Comparison of ENCODE assay signal across 16 cellular contexts in the genomic region with DNA sequence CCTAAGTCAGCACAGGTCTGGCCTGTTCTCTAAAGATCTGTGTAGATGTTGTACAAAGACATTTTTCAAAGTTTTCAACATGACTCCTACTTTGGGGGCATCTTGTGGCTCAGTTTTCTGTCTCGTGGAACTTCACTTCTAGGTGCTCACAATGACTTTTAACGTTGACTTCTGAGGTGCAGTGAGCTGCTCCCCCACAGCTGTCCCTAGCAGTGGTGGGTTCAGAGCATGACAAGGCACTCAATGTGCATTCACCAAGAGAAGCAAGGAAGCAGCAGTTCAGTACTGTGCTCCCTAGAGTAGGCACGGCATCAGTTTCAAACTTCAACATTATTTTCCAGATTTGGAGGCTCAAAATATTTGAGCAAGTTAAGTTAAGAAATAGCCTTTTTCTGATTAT. TPM values are rescaled to one million over a fixed set of nuclear protein-coding genes. Genes with fewer than 3 reads are reported as not detected.
A peak's percentile ranks its signal among the peaks of the same experiment; 100 is the strongest.
DNase-seq lines count a peak whose midpoint lies in the region; ATAC-seq, FAIRE-seq and TF ChIP-seq lines count a peak whose summit lies in the region.
"Had no signal": no experiment of that assay in that cellular context is flagged by ENCODE, and none has a peak within 500 bp of the region (broad histone marks: within the 10 kb centered on the region; RNA-seq: fewer than 3 reads in every experiment).

No MANE protein-coding gene starts in this region.

- H3K4me1 ChIP-seq in GM12878 (ENCODE audit: control insufficient read depth, insufficient read depth, low read length) (peaks cover 76% of the 10 kb centered on the region), thymus (ENCODE audit: control insufficient read depth, insufficient read depth, low read length) (no peaks in the 10 kb centered on the region)

- RAD21 ChIA-PET in GM12878 (lab: Charles Lee; ENCODE audit: unreplicated experiment): interaction anchor here (0.7 to 4.0 kb wide), 5 partner anchors 15 to 83 kb away, joined by 3 to 17 read pairs (median 7); no protein-coding TSS in a partner anchor

- H3K4me3 ChIP-seq in NB4 (ENCODE audit: low read depth, low read length) (no peak overlapping the region), GM12878 (no peak overlapping the region; the same call in 1 of the 2 replicates), thymus (ENCODE audit: low read length) (no peak overlapping the region)
- H3K4me3 ChIP-seq: SJCRH30 had no signal

- FAIRE-seq in GM12878 (lab: Jason Lieb, UNC) (no peak), H54 (lab: Jason Lieb, UNC) (no peak)
- FAIRE-seq: bronchial epithelial cell, TTC549 had no signal

- no peaks in the 10 kb centered on the region for H3K27me3 Mint-ChIP-seq in activated naive CD4-positive, alpha-beta T cell treated with anti-CD3 and anti-CD28 coated beads, Interleukin-2, amount 50 U/mL, for 24 hours

- in situ Hi-C loops in GM12878 (cut with MboI): loop anchor here (5.0 kb wide), 1 partner anchor 74 kb away; no protein-coding TSS in a partner anchor

- WGBS in GM12878 (ENCODE audit: insufficient coverage, insufficient replicate concordance, low lambda C conversion rate, missing lambda C conversion rate): 30% methylated on average over 3 of the region's 3 CpGs
- 91% methylated on average over 3 of the region's 3 CpGs for WGBS in thymus

- ATAC-seq in GM12878 (peak; percentile 31), HG03520 (IDR thresholded peaks at IDR 0.05; ENCODE audit: unreplicated experiment) (no peak), GM21737 (IDR thresholded peaks at IDR 0.05; ENCODE audit: unreplicated experiment) (no peak)

- peak overlapping the region; percentile 3; the same call in 1 of the 2 replicates for H3K4me2 ChIP-seq in GM12878 (ENCODE audit: control insufficient read depth, insufficient read depth)

- H3K9ac ChIP-seq in GM12878 (ENCODE audit: control insufficient read depth, insufficient read depth, low read length): no peak overlapping the region
- H3K9ac ChIP-seq: parathyroid adenoma had no signal

- peak overlapping the region; percentile 96 for H3K27ac Mint-ChIP-seq in activated naive CD4-positive, alpha-beta T cell treated with anti-CD3 and anti-CD28 coated beads, Interleukin-2, amount 50 U/mL, for 24 hours

- SMC1A ChIA-PET in GM12878 (lab: Charles Lee; ENCODE audit: uncharacterized antibody, unreplicated experiment): interaction anchor here (1.0 to 26.7 kb wide), 6 partner anchors 10 to 58 kb away, joined by 3 to 583 read pairs (median 5); no protein-coding TSS in a partner anchor

- H3K36me3 Mint-ChIP-seq in activated naive CD4-positive, alpha-beta T cell treated with anti-CD3 and anti-CD28 coated beads, Interleukin-2, amount 50 U/mL, for 24 hours: peaks cover 35% of the 10 kb centered on the region

- peaks cover 56% of the 10 kb centered on the region for H3K79me2 ChIP-seq in GM12878 (ENCODE audit: control insufficient read depth, insufficient read depth, low read length)
- H3K79me2 ChIP-seq: parathyroid adenoma had no signal

- peaks cover 2% of the 10 kb centered on the region; the same call in 1 of the 2 replicates for H4K20me1 ChIP-seq in GM12878 (ENCODE audit: control insufficient read depth, insufficient read depth)

- H3K27ac ChIP-seq in GM12878 (ENCODE audit: control insufficient read depth, insufficient read depth) (peak overlapping the region; percentile 64), thymus (ENCODE audit: low read depth) (peak overlapping the region; percentile 19)
- H3K27ac ChIP-seq: parathyroid adenoma, SJCRH30 had no signal

- no peak for TF ChIP-seq RAD21 in GM12878 (IDR thresholded peaks at IDR 0.05; ENCODE audit: insufficient read depth, low read depth, low read length)

- no peak for TF ChIP-seq EP300 in GM12878 (IDR thresholded peaks at IDR 0.05; ENCODE audit: borderline replicate concordance in 1 of 2, control insufficient read depth in 1 of 2, low read depth in 2 of 2, low read length in 2 of 2)

- DNase-seq in activated naive CD4-positive, alpha-beta T cell treated with Interleukin-2 at 50 U/mL for 16 hours: no peak
- peak; percentile 52 for DNase-seq in NB4 (ENCODE audit: low read depth)
- DNase-seq in GM12878 (ENCODE audit: low read depth, low spot score): no peak
- DNase-seq in H54 (ENCODE audit: insufficient read length, low spot score): no peak
- DNase-seq: effector CD8-positive, alpha-beta T cell; foreskin fibroblast; midbrain; NK-92 treated with Interleukin-12 subunit alpha and Interleukin-12 subunit beta, amount 100 ng/mL, for 24 hours; SJCRH30 had no signal

- H3K36me3 ChIP-seq in GM12878 (ENCODE audit: control insufficient read depth in 2 of 2, insufficient read depth in 2 of 2, low read length in 1 of 2): peaks cover 7 to 14% of the 10 kb centered on the region in 2 experiments
- peaks cover 11% of the 10 kb centered on the region for H3K36me3 ChIP-seq in thymus (ENCODE audit: control insufficient read depth, insufficient read depth)

- TF ChIP-seq POLR2A in NB4 (IDR thresholded peaks at IDR 0.05; ENCODE audit: extremely low read depth, insufficient read length) (no peak), GM12878 (IDR thresholded peaks at IDR 0.05; ENCODE audit: low read depth, low read length) (peak; percentile 43), H54 (IDR thresholded peaks at IDR 0.05; ENCODE audit: low read depth, low read length) (no peak)

- H3K9me3 ChIP-seq in GM12878 (replicated peaks; ENCODE audit: control insufficient read depth, insufficient read depth, low read length) (no peaks in the 10 kb centered on the region), thymus (ENCODE audit: control insufficient read depth) (no peaks in the 10 kb centered on the region)
- H3K9me3 ChIP-seq: SJCRH30 had no signal

- peaks cover 87% of the 10 kb centered on the region for H3K4me1 Mint-ChIP-seq in activated naive CD4-positive, alpha-beta T cell treated with anti-CD3 and anti-CD28 coated beads, Interleukin-2, amount 50 U/mL, for 24 hours

- CTCF ChIA-PET in GM12878 (lab: Yijun Ruan, JAX): interaction anchor here (1.0 to 2.8 kb wide), 2 partner anchors 8 to 10 kb away, joined by 3 to 9 read pairs; no protein-coding TSS in a partner anchor

- no peaks in the 10 kb centered on the region for H3K9me3 Mint-ChIP-seq in activated naive CD4-positive, alpha-beta T cell treated with anti-CD3 and anti-CD28 coated beads, Interleukin-2, amount 50 U/mL, for 24 hours

- intact Hi-C loops in GM12878 (cut with micrococcal nuclease; ENCODE audit: unreplicated experiment): loop anchor here (2.0 to 5.0 kb wide), 4 partner anchors 29 to 324 kb away; a partner anchor contains a TSS

- BruUV-seq in GM12878 (replicated peaks; lab: Mats Ljungman, UMichigan): no TSS peak

- POLR2A ChIA-PET in GM12878 (lab: Charles Lee): interaction anchor here (0.6 to 1.4 kb wide), 3 partner anchors 38 to 315 kb away, joined by 3 to 7 read pairs (median 4); no protein-coding TSS in a partner anchor

- no peak for TF ChIP-seq CTCF in NB4 (IDR thresholded peaks at IDR 0.05; ENCODE audit: low read depth, low read length)
- no peak for TF ChIP-seq CTCF in GM12878 (IDR thresholded peaks at IDR 0.05 in 2 of 3, conservative IDR thresholded peaks at IDR 0.05 in 1 of 3; ENCODE audit: control insufficient read depth in 2 of 3, extremely low read depth in 1 of 3, insufficient read depth in 1 of 3, low read depth in 3 of 3, low read length in 3 of 3)

- H3K27me3 ChIP-seq in GM12878 (replicated peaks in 1 of 2; ENCODE audit: control insufficient read depth in 2 of 2, insufficient read depth in 2 of 2, low read length in 1 of 2) (no peaks in the 10 kb centered on the region), thymus (ENCODE audit: control insufficient read depth, insufficient read depth) (no peaks in the 10 kb centered on the region)
- H3K27me3 ChIP-seq: SJCRH30 had no signal

- no peak overlapping the region for H2AFZ ChIP-seq in GM12878 (ENCODE audit: control insufficient read depth, low read depth, low read length)
- H2AFZ ChIP-seq: parathyroid adenoma had no signal

- peak overlapping the region; percentile 69 for H3K4me3 Mint-ChIP-seq in activated naive CD4-positive, alpha-beta T cell treated with anti-CD3 and anti-CD28 coated beads, Interleukin-2, amount 50 U/mL, for 24 hours

TF ChIP-seq in GM12878, 131 proteins besides CTCF, POLR2A, EP300 and RAD21 (continues in another document):
- TF ChIP-seq TCF3 (IDR thresholded peaks at IDR 0.05; ENCODE audit: borderline replicate concordance, insufficient read depth, low read depth, low read length): no peak

RNA-seq across cellular contexts. Expression of a gene that starts 40.4 kb away (rescaled TPM):
- 75.1 and 80.9 TPM in 2 replicates for total RNA-seq in GM12878 (2013; cell fraction: nucleolus; rRNA removed)
- total RNA-seq in GM12878 (2014; rRNA removed): 140 and 157 TPM in 2 replicates
- 178 and 183 TPM in 2 replicates for total RNA-seq in GM12878 (2014; rRNA removed; fragmentation: Illumina TruSeq; extraction: Trizol)
- 116 and 124 TPM in 2 replicates for total RNA-seq in GM12878 (2021)
- polyA plus RNA-seq in GM12878 (2011; ENCODE audit: low read depth): 51.5 TPM
- polyA plus RNA-seq in GM12878 (2011; rRNA removed): 169 and 264 TPM in 2 replicates
- 66.2 and 70.2 TPM in 2 replicates for polyA plus RNA-seq in GM12878 (2011; cell fraction: cytosol; rRNA removed)
- 51.6 and 57.2 TPM in 2 replicates for polyA plus RNA-seq in GM12878 (2011; cell fraction: nucleus; rRNA removed)
- 82.6 and 119 TPM in 2 replicates for polyA plus RNA-seq in GM12878 (2012)
- 180 and 219 TPM in 2 replicates for polyA plus RNA-seq in GM12878 (2014; fragmentation: Illumina TruSeq; extraction: Trizol)
- 100 to 1,000 TPM; 217 to 324 TPM for polyA plus RNA-seq in GM12878 (2014; fragmentation: Nextera tagmentation; extraction: Ambion mirVana)
- 108 and 144 TPM in 2 replicates for polyA plus RNA-seq in GM12878 (2014; rRNA removed)
- 100 to 1,000 TPM; 177 to 181 TPM for polyA plus RNA-seq in GM12878 (2016; fragmentation: Nextera tagmentation; extraction: Ambion mirVana)
- polyA minus RNA-seq in GM12878 (2011; rRNA and poly(A)+ RNA removed): 69.6 and 132 TPM in 2 replicates
- 56.4 and 60.0 TPM in 2 replicates for polyA minus RNA-seq in GM12878 (2011; cell fraction: cytosol; rRNA and poly(A)+ RNA removed)
- 30.6 and 45.0 TPM in 2 replicates for polyA minus RNA-seq in GM12878 (2011; cell fraction: nucleus; rRNA and poly(A)+ RNA removed)
- polyA plus RNA-seq in thymus: 94.1 TPM

RNA-seq across cellular contexts. Expression of a gene that starts 56.0 kb away (rescaled TPM):
- total RNA-seq in GM12878 (2013; cell fraction: nucleolus; rRNA removed): 115 and 125 TPM in 2 replicates
- total RNA-seq in GM12878 (2014; rRNA removed) (93.1 and 105 TPM in 2 replicates), GM12878 (2014; rRNA removed; fragmentation: Illumina TruSeq; extraction: Trizol) (92.9 and 93.3 TPM in 2 replicates), GM12878 (2021) (90.0 and 103 TPM in 2 replicates)
- polyA plus RNA-seq in GM12878 (2011; ENCODE audit: low read depth): 50.7 TPM
- polyA plus RNA-seq in GM12878 (2011; rRNA removed) (125 and 160 TPM in 2 replicates), GM12878 (2014; fragmentation: Illumina TruSeq; extraction: Trizol) (97.5 and 128 TPM in 2 replicates), GM12878 (2014; fragmentation: Nextera tagmentation; extraction: Ambion mirVana) (10 to 100 TPM; 38.6 to 62.4 TPM), GM12878 (2014; rRNA removed) (52.9 and 58.6 TPM in 2 replicates), GM12878 (2016; fragmentation: Nextera tagmentation; extraction: Ambion mirVana) (10 to 100 TPM; 92.0 to 99.7 TPM), thymus (178 TPM)
- polyA plus RNA-seq in GM12878 (2011; cell fraction: cytosol; rRNA removed): 69.7 and 112 TPM in 2 replicates
- 104 and 115 TPM in 2 replicates for polyA plus RNA-seq in GM12878 (2011; cell fraction: nucleus; rRNA removed)
- polyA plus RNA-seq in GM12878 (2012): 62.5 and 78.6 TPM in 2 replicates
- polyA minus RNA-seq in GM12878 (2011; rRNA and poly(A)+ RNA removed): 171 and 220 TPM in 2 replicates
- 52.4 and 52.5 TPM in 2 replicates for polyA minus RNA-seq in GM12878 (2011; cell fraction: cytosol; rRNA and poly(A)+ RNA removed)
- 61.4 and 80.0 TPM in 2 replicates for polyA minus RNA-seq in GM12878 (2011; cell fraction: nucleus; rRNA and poly(A)+ RNA removed)
